8 cellular contexts compared by ENCODE assay signal in the genomic region with DNA sequence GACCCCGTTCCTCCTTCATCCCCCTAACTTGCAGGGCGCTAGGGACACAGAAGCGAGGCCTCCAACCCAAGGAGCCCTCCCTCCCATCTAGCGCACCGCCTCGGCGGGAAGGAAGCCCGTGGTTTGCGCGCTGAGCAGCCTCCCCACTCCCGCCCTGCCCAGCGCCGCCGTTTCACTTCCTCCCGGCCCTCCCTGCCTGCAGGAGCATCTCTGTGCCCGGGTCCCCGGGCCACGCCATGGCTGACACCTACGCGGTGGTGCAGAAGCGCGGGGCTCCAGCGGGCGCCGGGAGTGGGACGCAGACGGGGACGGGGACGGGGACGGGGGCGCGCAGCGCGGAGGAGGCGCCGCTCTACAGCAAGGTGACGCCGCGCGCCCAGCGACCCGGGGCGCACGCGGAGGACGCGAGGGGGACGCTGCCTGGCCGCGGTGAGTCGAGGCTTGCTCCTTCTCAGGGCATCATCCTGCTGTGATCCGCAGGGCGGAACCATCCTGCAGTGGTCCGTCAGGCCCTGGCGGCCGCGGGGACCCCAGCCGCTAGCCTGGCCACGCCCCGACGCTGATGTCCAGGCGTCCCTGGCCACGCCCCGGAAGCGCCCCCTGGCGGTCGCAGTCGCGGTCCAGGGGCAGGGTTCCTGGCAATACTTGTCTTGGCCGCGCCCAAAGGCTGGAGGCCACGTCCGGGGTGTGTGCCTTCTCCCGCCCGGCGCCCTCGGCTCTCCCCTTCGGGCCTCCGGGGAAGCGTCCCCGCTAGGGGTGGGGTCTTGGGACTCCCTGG. TPM values are rescaled to one million over a fixed set of nuclear protein-coding genes. Genes with fewer than 3 reads are reported as not detected.
DNase-seq lines count a peak whose midpoint lies in the region; ATAC-seq and TF ChIP-seq lines count a peak whose summit lies in the region.

No MANE protein-coding gene starts in this region.

- H3K4me1 Mint-ChIP-seq in activated CD4-positive, alpha-beta T cell treated with anti-CD3 and anti-CD28 coated beads, Interleukin-2, amount 10 ng/mL, durations not matched to agents 24 days and 14 days, result peaks cover 56% of the 10 kb centered on the region
- peaks cover 90% of the 10 kb centered on the region for H3K4me1 Mint-ChIP-seq in dendritic cell treated with granulocyte-macrophage colony-stimulating factor and Interleukin-4, amounts not matched to agents 40 ng/mL and 50 ng/mL, for 4 days (ENCODE audit: low read depth)

- TF ChIP-seq POLR2A in right lobe of liver (IDR thresholded peaks at IDR 0.05), result peak; percentile 30

- ATAC-seq in GM18520 (IDR thresholded peaks at IDR 0.05; ENCODE audit: unreplicated experiment), result peak; percentile 70
- peak; percentile 62 for ATAC-seq in HG03039 (IDR thresholded peaks at IDR 0.05; ENCODE audit: unreplicated experiment)
- peak; percentile 78 to 89 (median 81) for ATAC-seq in right lobe of liver

- peak overlapping the region; percentile 35 to 77 (median 70) for H3K27ac ChIP-seq in right lobe of liver

- 16% methylated on average over 15 of the region's 81 CpGs for WGBS in right lobe of liver (ENCODE audit: insufficient coverage, low coverage, low lambda C conversion rate, missing lambda C conversion rate)

- H3K27ac Mint-ChIP-seq in activated CD4-positive, alpha-beta T cell treated with anti-CD3 and anti-CD28 coated beads, Interleukin-2, amount 10 ng/mL, durations not matched to agents 24 days and 14 days, result peak overlapping the region; percentile 97
- H3K27ac Mint-ChIP-seq in dendritic cell treated with granulocyte-macrophage colony-stimulating factor and Interleukin-4, amounts not matched to agents 40 ng/mL and 50 ng/mL, for 4 days, result peak overlapping the region; percentile 98

- H3K36me3 ChIP-seq in right lobe of liver, result peaks cover 0 to 5% (median 0%) of the 10 kb centered on the region in 4 donors

- no peaks in the 10 kb centered on the region for H3K9me3 ChIP-seq in right lobe of liver

- peak overlapping the region; percentile 97 for H3K4me3 Mint-ChIP-seq in activated CD4-positive, alpha-beta T cell treated with anti-CD3 and anti-CD28 coated beads, Interleukin-2, amount 10 ng/mL, durations not matched to agents 24 days and 14 days
- peak overlapping the region; percentile 95 for H3K4me3 Mint-ChIP-seq in dendritic cell treated with granulocyte-macrophage colony-stimulating factor and Interleukin-4, amounts not matched to agents 40 ng/mL and 50 ng/mL, for 4 days

- DNase-seq in AG08396 (ENCODE audit: low spot score) (peak; percentile 95), NCI-H2196 treated with DMSO at 0.1 percent for 48 hours (lab: John Stamatoyannopoulos, UW; ENCODE audit: unreplicated experiment) (peak; percentile 78), right lobe of liver (peak; percentile 80 to 85 (median 81))
- DNase-seq in activated CD4-positive, alpha-beta T cell treated with anti-CD3 and anti-CD28 coated beads, Interleukin-2, amount 10 ng/mL, durations not matched to agents 24 days and 14 days, result peak; percentile 94
- peak; percentile 64 to 69 for DNase-seq in stimulated activated CD4-positive, alpha-beta T cell treated with anti-CD3 and anti-CD28 coated beads, Interleukin-4, amount 100 ng/mL, for 4 hours

- intact Hi-C loops in activated CD4-positive, alpha-beta T cell treated with anti-CD3 and anti-CD28 coated beads, Interleukin-2, amount 10 ng/mL, durations not matched to agents 24 days and 14 days (cut with micrococcal nuclease), result loop anchor here (1.0 to 5.0 kb wide), 5 partner anchors 16 to 735 kb away; a partner anchor contains a TSS
- intact Hi-C loops in dendritic cell treated with granulocyte-macrophage colony-stimulating factor and Interleukin-4, amounts not matched to agents 40 ng/mL and 50 ng/mL, for 4 days (cut with micrococcal nuclease), result loop anchor here (1.0 kb wide), 3 partner anchors 16 to 30 kb away; a partner anchor contains a TSS
- intact Hi-C loops in right lobe of liver (cut with DNase I), result no loop called here

- TF ChIP-seq CTCF in right lobe of liver (IDR thresholded peaks at IDR 0.05), result peak; percentile 49 to 75 (median 58)

- no peaks in the 10 kb centered on the region for H3K27me3 ChIP-seq in right lobe of liver

- peaks cover 49% of the 10 kb centered on the region for H3K36me3 Mint-ChIP-seq in activated CD4-positive, alpha-beta T cell treated with anti-CD3 and anti-CD28 coated beads, Interleukin-2, amount 10 ng/mL, durations not matched to agents 24 days and 14 days (ENCODE audit: low read depth)
- peaks cover 89% of the 10 kb centered on the region for H3K36me3 Mint-ChIP-seq in dendritic cell treated with granulocyte-macrophage colony-stimulating factor and Interleukin-4, amounts not matched to agents 40 ng/mL and 50 ng/mL, for 4 days (ENCODE audit: low read depth)

- peak overlapping the region; percentile 56 to 68 (median 66) for H3K4me3 ChIP-seq in right lobe of liver

- H3K9me3 Mint-ChIP-seq in activated CD4-positive, alpha-beta T cell treated with anti-CD3 and anti-CD28 coated beads, Interleukin-2, amount 10 ng/mL, durations not matched to agents 24 days and 14 days, result no peaks in the 10 kb centered on the region
- H3K9me3 Mint-ChIP-seq in dendritic cell treated with granulocyte-macrophage colony-stimulating factor and Interleukin-4, amounts not matched to agents 40 ng/mL and 50 ng/mL, for 4 days, result no peaks in the 10 kb centered on the region

- no peaks in the 10 kb centered on the region for H3K4me1 ChIP-seq in right lobe of liver

- H3K27me3 Mint-ChIP-seq in activated CD4-positive, alpha-beta T cell treated with anti-CD3 and anti-CD28 coated beads, Interleukin-2, amount 10 ng/mL, durations not matched to agents 24 days and 14 days, result no peaks in the 10 kb centered on the region
- H3K27me3 Mint-ChIP-seq in dendritic cell treated with granulocyte-macrophage colony-stimulating factor and Interleukin-4, amounts not matched to agents 40 ng/mL and 50 ng/mL, for 4 days, result no peaks in the 10 kb centered on the region

RNA-seq across cellular contexts. Expression of a gene that starts 16.4 kb away (rescaled TPM):
- total RNA-seq in activated CD4-positive, alpha-beta T cell treated with anti-CD3 and anti-CD28 coated beads, Interleukin-2, amount 10 ng/mL, durations not matched to agents 24 days and 14 days, result 61.7 and 61.9 TPM in 2 replicates
- 10 to 100 TPM; 25.6 to 43.5 (median 30.3) TPM for total RNA-seq in right lobe of liver

RNA-seq across cellular contexts. Expression of a gene that starts 29.5 kb away (rescaled TPM):
- 177 and 178 TPM in 2 replicates for total RNA-seq in activated CD4-positive, alpha-beta T cell treated with anti-CD3 and anti-CD28 coated beads, Interleukin-2, amount 10 ng/mL, durations not matched to agents 24 days and 14 days
- 100 to 1,000 TPM in 2 of 6 experiments, 10 to 100 TPM in 4; 43.1 to 136 (median 56.7) TPM for total RNA-seq in right lobe of liver

Comparison
In these comparisons a context has a peak if more than half of its experiments do, and no peak if none do; other contexts are left out.
1. Peak in every context shown above with its lines: DNase-seq, ATAC-seq, H3K4me3 ChIP-seq and H3K27ac ChIP-seq.
2. intact Hi-C loops: an anchor here in activated CD4-positive, alpha-beta T cell treated with anti-CD3 and anti-CD28 coated beads, Interleukin-2, amount 10 ng/mL, durations not matched to agents 24 days and 14 days (1.0 to 5.0 kb wide) and dendritic cell treated with granulocyte-macrophage colony-stimulating factor and Interleukin-4, amounts not matched to agents 40 ng/mL and 50 ng/mL, for 4 days (1.0 kb wide); none called in right lobe of liver.